1 cellular context compared by ENCODE assay signal in genomic region chr5:145993538-145993937, GRCh38. TPM values are rescaled to one million over a fixed set of nuclear protein-coding genes. Genes with fewer than 3 reads are reported as not detected.
"Had no signal": no experiment of that assay in that cellular context is flagged by ENCODE, and none has a peak within 500 bp of the region (broad histone marks: within the 10 kb centered on the region; RNA-seq: fewer than 3 reads in every experiment).

No MANE protein-coding gene starts in this region.

RNA-seq across cellular contexts. Expression of gene SH3RF2, which starts 57.2 kb away (rescaled TPM):
- polyA plus RNA-seq: GM12878 had no signal
